Comparison of ENCODE assay signal across 9 cellular contexts in the genomic region with DNA sequence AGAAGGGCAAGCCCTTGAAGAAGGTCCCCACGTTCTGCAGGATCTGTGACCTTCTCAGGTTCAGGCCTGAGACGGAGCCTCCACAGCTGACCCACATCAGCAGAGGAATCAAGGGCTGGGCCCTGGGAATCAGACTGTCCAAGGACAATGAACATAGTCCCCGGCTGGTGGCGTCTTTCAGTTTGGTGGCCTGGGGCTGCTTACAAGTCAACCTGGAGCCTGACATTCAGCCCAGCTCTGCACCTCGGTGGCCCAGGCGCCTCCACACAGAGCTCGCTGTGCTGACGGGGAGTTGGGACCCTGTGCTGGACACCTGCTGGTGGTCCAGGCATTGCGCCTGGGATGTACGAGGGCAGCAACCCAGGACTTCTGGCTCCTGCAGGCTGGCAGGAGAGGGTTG.
"Had no signal": no experiment of that assay in that cellular context is flagged by ENCODE, and none has a peak within 500 bp of the region (broad histone marks: within the 10 kb centered on the region; RNA-seq: fewer than 3 reads in every experiment).

No MANE protein-coding gene starts in this region.

- H3K4me3 ChIP-seq: GM23248, HAP-1, K562 had no signal

- ATAC-seq: HCT116, K562 had no signal

- H3K27ac ChIP-seq: GM23248 had no signal

- H3K36me3 ChIP-seq: HAP-1 had no signal

- DNase-seq: GM23248, GOT3, H7, IMR-90, KG1 had no signal

- H3K9me3 ChIP-seq: HAP-1 had no signal

- H3K9ac ChIP-seq: GM23248 had no signal

- H3K4me1 ChIP-seq: HAP-1 had no signal

- FAIRE-seq: HTR-8/SVneo, K562 had no signal
